In genomic region chr9:116873441-116873840, GRCh38 we compare ENCODE assay signal across 1 cellular context.
TF ChIP-seq lines count a peak whose summit lies in the region.

No MANE protein-coding gene starts in this region.

TF ChIP-seq in K562, 482 proteins besides CTCF, POLR2A, EP300 and RAD21 (continued from another document):
- no peak for TF ChIP-seq SAFB2 (IDR thresholded peaks at IDR 0.05; ENCODE audit: borderline replicate concordance, low read depth, low read length, severe bottlenecking)
- no peak for TF ChIP-seq MTA3 (IDR thresholded peaks at IDR 0.05; ENCODE audit: borderline replicate concordance)
TF ChIP-seq in K562: peak in this region for 1.
